Comparison of ENCODE assay signal across 19 cellular contexts in genomic region chr3:150666167-150666566, GRCh38. TPM values are rescaled to one million over a fixed set of nuclear protein-coding genes. Genes with fewer than 3 reads are reported as not detected.
"Had no signal": no experiment of that assay in that cellular context is flagged by ENCODE, and none has a peak within 500 bp of the region (broad histone marks: within the 10 kb centered on the region; RNA-seq: fewer than 3 reads in every experiment).

No MANE protein-coding gene starts in this region.

- H3K27me3 ChIP-seq: ascending aorta, breast epithelium, testis, upper lobe of right lung had no signal

- ATAC-seq: lower lobe of right lung, right cardiac atrium, upper lobe of right lung had no signal

- H3K9me3 ChIP-seq: ascending aorta, breast epithelium, lower lobe of right lung, prostate gland, testis, upper lobe of right lung had no signal

- H3K4me1 ChIP-seq: ascending aorta, breast epithelium, lower lobe of right lung, prostate gland, testis, upper lobe of right lung had no signal

- H3K4me3 Mint-ChIP-seq: activated T-cell treated with anti-CD3 and anti-CD28 coated beads, Interleukin-2, amount 50 U/mL, for 24 hours had no signal

- H3K4me3 ChIP-seq: ascending aorta, breast epithelium, lower lobe of right lung, prostate gland, skin epidermis, testis, upper lobe of right lung had no signal

- H3K9me3 Mint-ChIP-seq: activated T-cell treated with anti-CD3 and anti-CD28 coated beads, Interleukin-2, amount 50 U/mL, for 24 hours had no signal

- H3K36me3 ChIP-seq: ascending aorta, breast epithelium, lower lobe of right lung, prostate gland, upper lobe of right lung had no signal

- H3K27ac ChIP-seq: ascending aorta, breast epithelium, lower lobe of right lung, prostate gland, skin epidermis, testis, upper lobe of right lung, VCaP had no signal

- DNase-seq: activated gamma-delta T cell treated with Interleukin-2 at 50 U/mL for 16 hours; activated T-cell treated with anti-CD3 and anti-CD28 coated beads, Interleukin-2, amount 50 U/mL, for 24 hours; cerebellar nuclear complex; effector CD8-positive, alpha-beta T cell; foreskin melanocyte; lower lobe of right lung; right cardiac atrium; stimulated activated CD4-positive, alpha-beta T cell treated with anti-CD3 and anti-CD28 coated beads, Interleukin-4, amount 100 ng/mL, for 24 hours; stimulated activated naive CD4-positive, alpha-beta T cell treated with Interleukin-2 at 50 U/mL for 16 hours; testis; upper lobe of right lung had no signal

RNA-seq across cellular contexts. Expression of gene ERICH6, which starts 37.6 kb away (rescaled TPM):
- total RNA-seq: ascending aorta, lower lobe of right lung, omental fat pad, upper lobe of right lung had no signal
- polyA plus RNA-seq: fibroblast of lung, neural cell, right cardiac atrium had no signal
